ENCODE assay signal across 4 cellular contexts in genomic region chr1:201478666-201479065, GRCh38. TPM values are rescaled to one million over a fixed set of nuclear protein-coding genes. Genes with fewer than 3 reads are reported as not detected.
"Had no signal": no experiment of that assay in that cellular context is flagged by ENCODE, and none has a peak within 500 bp of the region (broad histone marks: within the 10 kb centered on the region; RNA-seq: fewer than 3 reads in every experiment).

No MANE protein-coding gene starts in this region.

RNA-seq across cellular contexts. Expression of gene TNNI1, which starts 57.1 kb away (rescaled TPM):
- total RNA-seq: GM23338, H9, HT-29 had no signal
- polyA plus RNA-seq: IgD-negative memory B cell had no signal
